In the genomic region with DNA sequence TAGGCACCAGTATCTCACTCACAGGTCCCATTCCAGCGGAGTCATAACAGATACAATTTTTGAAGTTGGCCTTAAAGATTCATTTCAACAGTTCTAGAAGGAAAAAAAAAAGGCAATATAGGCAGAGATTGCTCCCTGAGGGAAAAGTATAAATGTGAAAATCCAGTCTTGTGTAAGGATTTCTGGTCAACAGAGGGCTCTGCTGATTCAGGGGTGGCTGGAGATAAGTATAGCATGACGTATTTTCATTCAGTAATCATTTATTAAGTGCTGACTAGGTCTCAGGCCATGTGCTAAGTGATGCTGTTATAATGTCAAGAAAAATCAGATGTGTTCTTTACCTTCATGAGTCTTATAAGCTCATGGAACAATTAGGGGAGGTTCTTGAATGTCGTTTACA, we compare ENCODE assay signal across 28 cellular contexts.
DNase-seq lines count a peak whose midpoint lies in the region; ATAC-seq and TF ChIP-seq lines count a peak whose summit lies in the region.
"Had no signal": no experiment of that assay in that cellular context is flagged by ENCODE, and none has a peak within 500 bp of the region (broad histone marks: within the 10 kb centered on the region; RNA-seq: fewer than 3 reads in every experiment).

No MANE protein-coding gene starts in this region.

- H3K4me2 ChIP-seq in SK-N-SH: no peak overlapping the region
- H3K4me2 ChIP-seq: neural progenitor cell, smooth muscle cell had no signal

- no peak overlapping the region for H3K27ac Mint-ChIP-seq in activated B cell treated with CpG ODN at 0.5 μM for 24 hours
- H3K27ac Mint-ChIP-seq in activated naive CD8-positive, alpha-beta T cell treated with anti-CD3 and anti-CD28 coated beads, Interleukin-2, amount 50 U/mL, for 24 hours: no peak overlapping the region
- H3K27ac Mint-ChIP-seq: activated CD4-positive, alpha-beta T cell treated with anti-CD3 and anti-CD28 coated beads, Interleukin-2, amount 10 ng/mL, durations not matched to agents 24 days and 14 days; activated naive CD4-positive, alpha-beta T cell treated with anti-CD3 and anti-CD28 coated beads, Interleukin-2, amount 50 U/mL, for 72 hours; CD4-positive, alpha-beta T cell; neural progenitor cell had no signal

- POLR2A ChIA-PET in SK-N-SH (lab: Yijun Ruan, JAX) (no interaction called here), activated B cell treated with CpG ODN at 0.5 μM for 24 hours (lab: Charles Lee) (interaction anchor here (0.5 kb wide), 1 partner anchor 369 kb away, joined by 3 read pairs; no protein-coding TSS in a partner anchor)

- TF ChIP-seq CTCF in SK-N-SH (IDR thresholded peaks at IDR 0.05) (no peak), activated B cell treated with CpG ODN at 0.5 μM for 24 hours (IDR thresholded peaks at IDR 0.05) (no peak), fibroblast of mammary gland (conservative IDR thresholded peaks at IDR 0.05; ENCODE audit: control insufficient read depth, insufficient read depth, low read depth, low read length) (peak; percentile 11)

- CTCF ChIA-PET in SK-N-SH (lab: Yijun Ruan, JAX): no interaction called here
- CTCF ChIA-PET in activated B cell treated with CpG ODN at 0.5 μM for 24 hours (lab: Charles Lee): no interaction called here

- no peaks in the 10 kb centered on the region for H3F3A ChIP-seq in SK-N-SH (replicated peaks; ENCODE audit: insufficient read depth)

- H3K36me3 Mint-ChIP-seq in activated B cell treated with CpG ODN at 0.5 μM for 24 hours (ENCODE audit: low read depth): no peaks in the 10 kb centered on the region
- H3K36me3 Mint-ChIP-seq in activated naive CD8-positive, alpha-beta T cell treated with anti-CD3 and anti-CD28 coated beads, Interleukin-2, amount 50 U/mL, for 24 hours (ENCODE audit: low read depth): no peaks in the 10 kb centered on the region
- H3K36me3 Mint-ChIP-seq: activated naive CD4-positive, alpha-beta T cell treated with anti-CD3 and anti-CD28 coated beads, Interleukin-2, amount 50 U/mL, for 72 hours; neural progenitor cell had no signal

- H3K27me3 Mint-ChIP-seq in activated B cell treated with CpG ODN at 0.5 μM for 24 hours: no peaks in the 10 kb centered on the region
- H3K27me3 Mint-ChIP-seq in activated naive CD8-positive, alpha-beta T cell treated with anti-CD3 and anti-CD28 coated beads, Interleukin-2, amount 50 U/mL, for 24 hours: no peaks in the 10 kb centered on the region
- H3K27me3 Mint-ChIP-seq: activated CD4-positive, alpha-beta T cell treated with anti-CD3 and anti-CD28 coated beads, Interleukin-2, amount 10 ng/mL, durations not matched to agents 24 days and 14 days; CD4-positive, alpha-beta T cell had no signal

- no peaks in the 10 kb centered on the region for H3K9me3 ChIP-seq in SK-N-SH
- H3K9me3 ChIP-seq in effector memory CD4-positive, alpha-beta T cell (ENCODE audit: control insufficient read depth, low read length): no peaks in the 10 kb centered on the region
- H3K9me3 ChIP-seq: esophagus squamous epithelium, left lung, suprapubic skin, upper lobe of right lung had no signal

- no peaks in the 10 kb centered on the region for H3K4me1 ChIP-seq in SK-N-SH (ENCODE audit: control insufficient read depth in 1 of 2, insufficient read depth in 2 of 2, low read depth in 1 of 2, low read length in 1 of 2)
- no peaks in the 10 kb centered on the region for H3K4me1 ChIP-seq in effector memory CD4-positive, alpha-beta T cell (ENCODE audit: control insufficient read depth, insufficient read depth, low read length, poor library complexity, severe bottlenecking)
- H3K4me1 ChIP-seq: esophagus squamous epithelium, left lung, neural progenitor cell, suprapubic skin, upper lobe of right lung had no signal

- H3K9ac ChIP-seq in SK-N-SH: no peak overlapping the region
- H3K9ac ChIP-seq: neural progenitor cell had no signal

- no peak overlapping the region for H3K4me3 ChIP-seq in SK-N-SH (ENCODE audit: low read depth in 2 of 2, low read length in 1 of 2)
- H3K4me3 ChIP-seq in fibroblast of mammary gland (ENCODE audit: control insufficient read depth, low read depth, low read length): no peak overlapping the region
- no peak overlapping the region for H3K4me3 ChIP-seq in effector memory CD4-positive, alpha-beta T cell (ENCODE audit: insufficient read depth, low read depth, low read length, poor library complexity, severe bottlenecking)
- H3K4me3 ChIP-seq: esophagus squamous epithelium, left lung, neural progenitor cell, smooth muscle cell, suprapubic skin, upper lobe of right lung had no signal

- TF ChIP-seq EP300 in SK-N-SH (IDR thresholded peaks at IDR 0.05; ENCODE audit: borderline replicate concordance in 1 of 2, low read depth in 1 of 2, low read length in 1 of 2): no peak

- peaks cover 4% of the 10 kb centered on the region for H3K9me3 Mint-ChIP-seq in activated B cell treated with CpG ODN at 0.5 μM for 24 hours
- no peaks in the 10 kb centered on the region for H3K9me3 Mint-ChIP-seq in activated naive CD8-positive, alpha-beta T cell treated with anti-CD3 and anti-CD28 coated beads, Interleukin-2, amount 50 U/mL, for 24 hours
- H3K9me3 Mint-ChIP-seq: activated CD4-positive, alpha-beta T cell treated with anti-CD3 and anti-CD28 coated beads, Interleukin-2, amount 10 ng/mL, durations not matched to agents 24 days and 14 days; CD4-positive, alpha-beta T cell; neural progenitor cell had no signal

- no peaks in the 10 kb centered on the region for H3K36me3 ChIP-seq in SK-N-SH (replicated peaks in 1 of 2; ENCODE audit: control insufficient read depth in 1 of 2, insufficient read depth in 2 of 2, low read length in 1 of 2)
- no peaks in the 10 kb centered on the region for H3K36me3 ChIP-seq in effector memory CD4-positive, alpha-beta T cell (ENCODE audit: control insufficient read depth, insufficient read depth, low read length)
- H3K36me3 ChIP-seq: esophagus squamous epithelium, left lung, neural progenitor cell, suprapubic skin, upper lobe of right lung, WERI-Rb-1 had no signal

- H3K79me2 ChIP-seq in SK-N-SH (ENCODE audit: insufficient read depth): no peaks in the 10 kb centered on the region

- H3K4me3 Mint-ChIP-seq in activated B cell treated with CpG ODN at 0.5 μM for 24 hours: no peak overlapping the region
- no peak overlapping the region for H3K4me3 Mint-ChIP-seq in activated naive CD8-positive, alpha-beta T cell treated with anti-CD3 and anti-CD28 coated beads, Interleukin-2, amount 50 U/mL, for 24 hours
- H3K4me3 Mint-ChIP-seq: activated CD4-positive, alpha-beta T cell treated with anti-CD3 and anti-CD28 coated beads, Interleukin-2, amount 10 ng/mL, durations not matched to agents 24 days and 14 days; CD4-positive, alpha-beta T cell; neural progenitor cell had no signal

- ATAC-seq in SK-N-SH treated with all-trans-retinoic acid at 6 μM for 48 hours (no peak), activated B cell treated with CpG ODN at 0.5 μM for 24 hours (ENCODE audit: low read depth) (peak; percentile 45)
- ATAC-seq in activated naive CD8-positive, alpha-beta T cell treated with anti-CD3 and anti-CD28 coated beads, Interleukin-2, amount 50 U/mL, for 24 hours: no peak
- ATAC-seq: activated naive CD4-positive, alpha-beta T cell treated with anti-CD3 and anti-CD28 coated beads, Interleukin-2, amount 50 U/mL, for 72 hours; left lung; right cardiac atrium; upper lobe of right lung had no signal

- DNase-seq in SK-N-SH (no peak), activated B cell treated with CpG ODN at 0.5 μM for 24 hours (no peak), fibroblast of mammary gland (ENCODE audit: low read depth) (peak; percentile 42), NK-92 (lab: John Stamatoyannopoulos, UW; ENCODE audit: unreplicated experiment) (no peak)
- no peak for DNase-seq in effector memory CD4-positive, alpha-beta T cell
- DNase-seq in activated naive CD8-positive, alpha-beta T cell treated with anti-CD3 and anti-CD28 coated beads, Interleukin-2, amount 50 U/mL, for 24 hours: no peak
- no peak for DNase-seq in activated CD4-positive, alpha-beta T cell treated with anti-CD3 and anti-CD28 coated beads for 48 hours
- DNase-seq: activated CD4-positive, alpha-beta T cell treated with anti-CD3 and anti-CD28 coated beads, Interleukin-2, amount 10 ng/mL, durations not matched to agents 24 days and 14 days; anterior cingulate cortex; caudate nucleus; CD4-positive, alpha-beta T cell; esophagus squamous epithelium; left lung; NCI-H146; NCI-H446 treated with DMSO at 0.1 percent for 48 hours; NCI-H82; right cardiac atrium; stimulated activated naive CD4-positive, alpha-beta T cell treated with Interleukin-2 at 50 U/mL for 16 hours; SW 1271; T1000; upper lobe of right lung; WERI-Rb-1 had no signal

- H3K27me3 ChIP-seq in SK-N-SH (ENCODE audit: insufficient read depth): no peaks in the 10 kb centered on the region
- H3K27me3 ChIP-seq in effector memory CD4-positive, alpha-beta T cell (replicated peaks; ENCODE audit: control insufficient read depth, insufficient read depth, low read length, poor library complexity, severe bottlenecking): no peaks in the 10 kb centered on the region
- H3K27me3 ChIP-seq: esophagus squamous epithelium, left lung, neural progenitor cell, suprapubic skin, upper lobe of right lung had no signal

- 54% methylated on average over 3 of the region's 3 CpGs for WGBS in SK-N-SH (ENCODE audit: low lambda C conversion rate)

- H3K9me2 ChIP-seq in SK-N-SH: no peaks in the 10 kb centered on the region

- H3K27ac ChIP-seq in SK-N-SH (ENCODE audit: low read depth in 2 of 2, low read length in 1 of 2): no peak overlapping the region
- no peak overlapping the region for H3K27ac ChIP-seq in effector memory CD4-positive, alpha-beta T cell (ENCODE audit: insufficient read depth, low read length, poor library complexity, severe bottlenecking)
- H3K27ac ChIP-seq: 22Rv1, esophagus squamous epithelium, left lung, neural progenitor cell, suprapubic skin, upper lobe of right lung, WERI-Rb-1 had no signal

- TF ChIP-seq RAD21 in SK-N-SH (IDR thresholded peaks at IDR 0.05; ENCODE audit: low read length): no peak

- intact Hi-C loops in activated B cell treated with CpG ODN at 0.5 μM for 24 hours (cut with micrococcal nuclease): loop anchor here (2.0 kb wide), 1 partner anchor 1005 kb away; no protein-coding TSS in a partner anchor

- H2AFZ ChIP-seq in SK-N-SH (ENCODE audit: low read depth): 0 out of 2 replicates have a peak overlapping the region, but pooled peaks have one; percentile 18
- H2AFZ ChIP-seq: neural progenitor cell had no signal

- peaks cover 37% of the 10 kb centered on the region for H3K4me1 Mint-ChIP-seq in activated B cell treated with CpG ODN at 0.5 μM for 24 hours
- no peaks in the 10 kb centered on the region for H3K4me1 Mint-ChIP-seq in activated naive CD8-positive, alpha-beta T cell treated with anti-CD3 and anti-CD28 coated beads, Interleukin-2, amount 50 U/mL, for 24 hours
- H3K4me1 Mint-ChIP-seq: activated CD4-positive, alpha-beta T cell treated with anti-CD3 and anti-CD28 coated beads, Interleukin-2, amount 10 ng/mL, durations not matched to agents 24 days and 14 days had no signal

- H4K20me1 ChIP-seq in SK-N-SH (ENCODE audit: insufficient read depth): no peaks in the 10 kb centered on the region

TF ChIP-seq in SK-N-SH, 30 proteins besides CTCF, POLR2A, EP300 and RAD21 (continues in another document):
- TF ChIP-seq TAF1 (IDR thresholded peaks at IDR 0.05; ENCODE audit: borderline replicate concordance, low read depth, low read length) (no peak), CHD2 (IDR thresholded peaks at IDR 0.05; ENCODE audit: low read length, partially characterized antibody) (no peak)
